In genomic region chr9:133134419-133135190, GRCh38 we compare ENCODE assay signal across 9 cellular contexts. TPM values are rescaled to one million over a fixed set of nuclear protein-coding genes. Genes with fewer than 3 reads are reported as not detected.
DNase-seq lines count a peak whose midpoint lies in the region; ATAC-seq and FAIRE-seq lines count a peak whose summit lies in the region.
"Had no signal": no experiment of that assay in that cellular context is flagged by ENCODE, and none has a peak within 500 bp of the region (broad histone marks: within the 10 kb centered on the region; RNA-seq: fewer than 3 reads in every experiment).

No MANE protein-coding gene starts in this region.

- H3K9me3 ChIP-seq in right cardiac atrium (ENCODE audit: control insufficient read depth, low read length) (no peaks in the 10 kb centered on the region), small intestine (ENCODE audit: control insufficient read depth, low read depth) (no peaks in the 10 kb centered on the region)

- no peaks in the 10 kb centered on the region for H3K36me3 ChIP-seq in small intestine (ENCODE audit: control insufficient read depth in 2 of 2, insufficient read depth in 2 of 2, low read length in 2 of 2)

- H3K4me3 Mint-ChIP-seq in activated CD8-positive, alpha-beta T cell treated with anti-CD3 and anti-CD28 coated beads, Interleukin-2, amount 10 ng/mL, durations not matched to agents 7 days and 5 days, result peak overlapping the region; percentile 40

- no peak overlapping the region for H3K4me3 ChIP-seq in right cardiac atrium (ENCODE audit: low read length)
- no peak overlapping the region for H3K4me3 ChIP-seq in small intestine (ENCODE audit: low read depth in 1 of 2, low read length in 2 of 2)

- no peak for FAIRE-seq in small intestine (lab: Jason Lieb, UNC)
- FAIRE-seq: TTC549 had no signal

- 58% methylated on average over 12 of the region's 12 CpGs for WGBS in right cardiac atrium
- 26 to 57% (median 40%) methylated on average over 12 of the region's 12 CpGs for WGBS in small intestine, 3 donors

- peaks cover 88% of the 10 kb centered on the region for H3K4me1 Mint-ChIP-seq in activated CD8-positive, alpha-beta T cell treated with anti-CD3 and anti-CD28 coated beads, Interleukin-2, amount 10 ng/mL, durations not matched to agents 7 days and 5 days (ENCODE audit: low read depth)

- intact Hi-C loops in right cardiac atrium (cut with DNase I), result no loop called here

- no peaks in the 10 kb centered on the region for H3K9me3 Mint-ChIP-seq in activated CD8-positive, alpha-beta T cell treated with anti-CD3 and anti-CD28 coated beads, Interleukin-2, amount 10 ng/mL, durations not matched to agents 7 days and 5 days (ENCODE audit: insufficient read depth)

- ATAC-seq in activated CD8-positive, alpha-beta T cell treated with anti-CD3 and anti-CD28 coated beads, Interleukin-2, amount 10 ng/mL, durations not matched to agents 7 days and 5 days, result peak; percentile 2
- ATAC-seq in right cardiac atrium, result no peak

- H3K27me3 ChIP-seq in right cardiac atrium (ENCODE audit: control insufficient read depth, insufficient read depth) (no peaks in the 10 kb centered on the region), small intestine (ENCODE audit: control insufficient read depth in 2 of 2, insufficient read depth in 2 of 2, low read length in 2 of 2) (no peaks in the 10 kb centered on the region)

- peak overlapping the region; percentile 99 for H3K27ac ChIP-seq in right cardiac atrium (ENCODE audit: low read length)
- H3K27ac ChIP-seq in small intestine (ENCODE audit: low read depth in 1 of 2, low read length in 1 of 2), result peak overlapping the region; percentile 86 to 100

- H3K4me1 ChIP-seq in right cardiac atrium (ENCODE audit: control insufficient read depth, insufficient read depth, low read length), result peaks cover 27% of the 10 kb centered on the region
- H3K4me1 ChIP-seq in small intestine (ENCODE audit: control insufficient read depth in 2 of 2, insufficient read depth in 1 of 2, low read depth in 1 of 2, low read length in 1 of 2), result peaks cover 14 to 17% of the 10 kb centered on the region in 2 donors

- H3K27ac Mint-ChIP-seq in activated CD8-positive, alpha-beta T cell treated with anti-CD3 and anti-CD28 coated beads, Interleukin-2, amount 10 ng/mL, durations not matched to agents 7 days and 5 days, result peak overlapping the region; percentile 99

- H3K36me3 Mint-ChIP-seq in activated CD8-positive, alpha-beta T cell treated with anti-CD3 and anti-CD28 coated beads, Interleukin-2, amount 10 ng/mL, durations not matched to agents 7 days and 5 days (ENCODE audit: low read depth), result peaks cover 31% of the 10 kb centered on the region

- CTCF ChIA-PET in activated CD8-positive, alpha-beta T cell treated with anti-CD3 and anti-CD28 coated beads, Interleukin-2, amount 10 ng/mL, durations not matched to agents 7 days and 5 days (lab: Charles Lee), result interaction anchor here (1.0 to 14.0 kb wide), 5 partner anchors 12 to 86 kb away, joined by 3 to 288 read pairs (median 4); partner anchors contain the start of gene RALGDS

- POLR2A ChIA-PET in activated CD8-positive, alpha-beta T cell treated with anti-CD3 and anti-CD28 coated beads, Interleukin-2, amount 10 ng/mL, durations not matched to agents 7 days and 5 days (lab: Charles Lee), result interaction anchor here (0.6 to 4.4 kb wide), 12 partner anchors 9 to 295 kb away, joined by 3 to 64 read pairs (median 6); partner anchors contain the start of gene GTF3C5

- DNase-seq in HT-29 (ENCODE audit: low spot score), result peak; percentile 73
- DNase-seq in activated CD8-positive, alpha-beta T cell treated with anti-CD3 and anti-CD28 coated beads, Interleukin-2, amount 10 ng/mL, durations not matched to agents 7 days and 5 days, result no peak
- DNase-seq in right cardiac atrium, result peak in 1 of 3 donors; percentile 13
- peak; percentile 91 for DNase-seq in small intestine
- no peak for DNase-seq in NCI-H1092 treated with DMSO at 0.1 percent for 48 hours (lab: John Stamatoyannopoulos, UW)
- no peak for DNase-seq in cortex of kidney (lab: John Stamatoyannopoulos, UW)
- DNase-seq in midbrain (lab: John Stamatoyannopoulos, UW), result no peak
- DNase-seq in RKO (ENCODE audit: low spot score), result no peak

- H3K27me3 Mint-ChIP-seq in activated CD8-positive, alpha-beta T cell treated with anti-CD3 and anti-CD28 coated beads, Interleukin-2, amount 10 ng/mL, durations not matched to agents 7 days and 5 days (ENCODE audit: low read depth), result no peaks in the 10 kb centered on the region

RNA-seq across cellular contexts. Expression of gene RALGDS, which starts 13.6 kb away (rescaled TPM):
- 95.0 and 102 TPM in 2 replicates for total RNA-seq in HT-29 (2014; rRNA removed; shearing (Covaris generic))
- 100 to 1,000 TPM in 1 of 2 experiments, 10 to 100 TPM in 1; 85.7 to 102 TPM for total RNA-seq in activated CD8-positive, alpha-beta T cell treated with anti-CD3 and anti-CD28 coated beads, Interleukin-2, amount 10 ng/mL, durations not matched to agents 7 days and 5 days
- 10 to 100 TPM; 18.5 to 36.3 (median 32.1) TPM for total RNA-seq in right cardiac atrium
- 33.8 TPM for polyA plus RNA-seq in right cardiac atrium
- polyA plus RNA-seq in small intestine, result 10 to 100 TPM; 33.0 to 49.0 (median 36.4) TPM

RNA-seq across cellular contexts. Expression of gene GBGT1, which starts 29.1 kb away (rescaled TPM):
- not detected in 2 replicates for total RNA-seq in HT-29 (2014; rRNA removed; shearing (Covaris generic))
- total RNA-seq in activated CD8-positive, alpha-beta T cell treated with anti-CD3 and anti-CD28 coated beads, Interleukin-2, amount 10 ng/mL, durations not matched to agents 7 days and 5 days, result 1 to 10 TPM; 3.1 to 4.1 TPM
- 10 to 100 TPM in 3 of 4 donors, 1 to 10 TPM in 1; 9.6 to 12.8 (median 11.3) TPM for total RNA-seq in right cardiac atrium
- polyA plus RNA-seq in right cardiac atrium (7.4 TPM), small intestine (1 to 10 TPM in 2 of 3 donors, under 1 TPM in 1; 0.45 to 7.6 (median 6.2) TPM)

Comparison
In these comparisons a context has a peak if more than half of its experiments do, and no peak if none do; other contexts are left out.
1. DNase-seq: peak in HT-29 (single experiment) and small intestine (single experiment); none in activated CD8-positive, alpha-beta T cell treated with anti-CD3 and anti-CD28 coated beads, Interleukin-2, amount 10 ng/mL, durations not matched to agents 7 days and 5 days (single experiment), NCI-H1092 treated with DMSO at 0.1 percent for 48 hours (single experiment), cortex of kidney (single experiment), midbrain (single experiment) and RKO (single experiment).